In the genomic region with DNA sequence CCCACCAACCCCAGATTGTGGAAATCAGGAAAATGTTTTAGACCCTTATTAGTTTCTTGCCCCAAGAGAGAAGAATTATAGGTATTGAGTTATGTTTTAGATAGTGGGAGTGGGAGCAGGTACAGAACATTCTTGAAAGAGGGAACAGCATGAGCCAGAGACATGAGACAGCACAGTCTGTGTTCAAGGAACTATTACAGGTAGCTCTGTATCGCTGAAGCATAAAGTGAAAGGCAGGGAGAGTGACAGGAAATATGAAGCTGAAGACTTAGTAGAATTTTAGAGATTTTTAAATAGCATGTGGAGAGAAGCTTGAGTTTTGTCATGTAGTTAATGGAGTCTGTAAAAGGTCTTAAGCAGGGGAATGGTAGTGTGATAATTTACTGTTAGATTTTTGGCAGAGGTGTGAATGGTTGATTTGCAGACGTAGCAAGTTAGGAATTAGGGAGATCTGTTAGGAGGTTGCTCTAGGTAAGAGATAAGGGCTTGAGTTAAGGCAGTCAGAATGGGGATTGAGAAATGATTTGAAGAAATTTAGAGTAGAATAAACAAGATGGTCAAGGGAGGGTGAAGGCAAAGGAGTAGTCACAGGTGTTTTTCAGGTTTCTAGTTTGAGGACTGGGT, we compare ENCODE assay signal across 26 cellular contexts. TPM values are rescaled to one million over a fixed set of nuclear protein-coding genes. Genes with fewer than 3 reads are reported as not detected.
A peak's percentile ranks its signal among the peaks of the same experiment; 100 is the strongest.
DNase-seq lines count a peak whose midpoint lies in the region; ATAC-seq lines count a peak whose summit lies in the region.
"Had no signal": no experiment of that assay in that cellular context is flagged by ENCODE, and none has a peak within 500 bp of the region (broad histone marks: within the 10 kb centered on the region; RNA-seq: fewer than 3 reads in every experiment).

No MANE protein-coding gene starts in this region.

- H3K4me1 Mint-ChIP-seq in CD4-positive, CD25-positive, alpha-beta regulatory T cell: peaks cover 32 to 46% (median 37%) of the 10 kb centered on the region in 4 donors
- H3K4me1 Mint-ChIP-seq in T-cell: peaks cover 15 to 62% (median 33%) of the 10 kb centered on the region in 3 donors
- peaks cover 23% of the 10 kb centered on the region for H3K4me1 Mint-ChIP-seq in memory B cell

- POLR2A ChIA-PET in T-cell (lab: Charles Lee): interaction anchor here (0.7 to 1.9 kb wide), 4 partner anchors 10 to 44 kb away, joined by 3 to 6 read pairs (median 4); no protein-coding TSS in a partner anchor

- no peak overlapping the region for H3K4me3 ChIP-seq in CD4-positive, CD25-positive, alpha-beta regulatory T cell (ENCODE audit: low read depth, low read length)
- H3K4me3 ChIP-seq: right lobe of liver, tibial artery had no signal

- H3K9me3 ChIP-seq in CD4-positive, CD25-positive, alpha-beta regulatory T cell (ENCODE audit: control insufficient read depth in 2 of 2, low read length in 2 of 2): no peaks in the 10 kb centered on the region
- H3K9me3 ChIP-seq: right lobe of liver, tibial artery had no signal

- H3K27ac ChIP-seq in CD4-positive, CD25-positive, alpha-beta regulatory T cell (ENCODE audit: insufficient read depth, low read length, poor library complexity, severe bottlenecking): no peak overlapping the region
- H3K27ac ChIP-seq: epithelial cell of prostate, HL-60, right lobe of liver, tibial artery, VCaP had no signal

- peaks cover 7% of the 10 kb centered on the region for H3K36me3 Mint-ChIP-seq in CD4-positive, CD25-positive, alpha-beta regulatory T cell
- H3K36me3 Mint-ChIP-seq in T-cell (peaks cover 3% of the 10 kb centered on the region), memory B cell (peaks cover 3% of the 10 kb centered on the region)
- H3K36me3 Mint-ChIP-seq: activated naive CD4-positive, alpha-beta T cell treated with anti-CD3 and anti-CD28 coated beads, Interleukin-2, amount 50 U/mL, for 24 hours had no signal

- DNase-seq in CD4-positive, CD25-positive, alpha-beta regulatory T cell: peak in 1 of 3 donors; percentile 9
- DNase-seq in T-cell (no peak), memory B cell (ENCODE audit: low spot score in 2 of 2) (no peak), NCI-H2081 treated with DMSO at 0.1 percent for 48 hours (lab: John Stamatoyannopoulos, UW) (no peak), NCI-H345 treated with DMSO at 0.1 percent for 48 hours (lab: John Stamatoyannopoulos, UW; ENCODE audit: unreplicated experiment) (no peak), COLO829 (ENCODE audit: low spot score) (no peak)
- no peak for DNase-seq in stimulated activated CD4-positive, alpha-beta T cell treated with anti-CD3 and anti-CD28 coated beads, Interleukin-12 subunit alpha, Interleukin-12 subunit beta, amount 100 ng/mL, for 4 hours
- DNase-seq: activated CD4-positive, alpha-beta T cell treated with anti-CD3 and anti-CD28 coated beads, Interleukin-2, amount 50 U/mL, for 1 hour; activated CD8-positive, alpha-beta memory T cell treated with anti-CD3 and anti-CD28 coated beads, Interleukin-2, amount 50 U/mL, for 4 hours; C1 segment of cervical spinal cord; glutamatergic neuron; left colon; NCI-H1048; NCI-H1694 treated with DMSO at 0.1 percent for 48 hours; NCI-H69; right lobe of liver; RPMI8226; stimulated activated naive CD8-positive, alpha-beta T cell treated with anti-CD3 and anti-CD28 coated beads, Interleukin-15, amount 100 ng/mL, for 72 hours; tibial artery had no signal

- H3K36me3 ChIP-seq in CD4-positive, CD25-positive, alpha-beta regulatory T cell (ENCODE audit: control insufficient read depth, insufficient read depth, low read length): peaks cover 3% of the 10 kb centered on the region
- H3K36me3 ChIP-seq: right lobe of liver, tibial artery had no signal

- ATAC-seq in CD4-positive, CD25-positive, alpha-beta regulatory T cell (ENCODE audit: low read depth in 2 of 2): peak; percentile 34 to 58
- ATAC-seq in GM19452 (IDR thresholded peaks at IDR 0.05; ENCODE audit: unreplicated experiment) (peak; percentile 9), T-cell (replicated peaks in 1 of 4) (peak; percentile 43 to 62 (median 56)), memory B cell (ENCODE audit: low read depth) (peak; percentile 27)
- ATAC-seq: left colon, right lobe of liver had no signal

- no peak overlapping the region for H3K27ac Mint-ChIP-seq in CD4-positive, CD25-positive, alpha-beta regulatory T cell
- H3K27ac Mint-ChIP-seq in T-cell: no peak overlapping the region
- H3K27ac Mint-ChIP-seq in memory B cell: no peak overlapping the region
- H3K27ac Mint-ChIP-seq: activated naive CD4-positive, alpha-beta T cell treated with anti-CD3 and anti-CD28 coated beads, Interleukin-2, amount 50 U/mL, for 24 hours; nephron; stimulated activated naive CD8-positive, alpha-beta T cell treated with anti-CD3 and anti-CD28 coated beads, Interleukin-15, amount 100 ng/mL, for 72 hours; T-helper 2 cell treated with Interferon-gamma antibody and Interleukin-4, amounts not matched to agents 5 μg/mL and 100 μg/mL, for 36 hours had no signal

- H3K4me1 ChIP-seq in CD4-positive, CD25-positive, alpha-beta regulatory T cell (ENCODE audit: control insufficient read depth, insufficient read depth, low read length, poor library complexity, severe bottlenecking): peaks cover 27% of the 10 kb centered on the region

- H3K9me3 Mint-ChIP-seq in CD4-positive, CD25-positive, alpha-beta regulatory T cell: no peaks in the 10 kb centered on the region
- H3K9me3 Mint-ChIP-seq in T-cell (no peaks in the 10 kb centered on the region), memory B cell (no peaks in the 10 kb centered on the region)
- H3K9me3 Mint-ChIP-seq: activated naive CD4-positive, alpha-beta T cell treated with anti-CD3 and anti-CD28 coated beads, Interleukin-2, amount 50 U/mL, for 24 hours; nephron; stimulated activated naive CD8-positive, alpha-beta T cell treated with anti-CD3 and anti-CD28 coated beads, Interleukin-15, amount 100 ng/mL, for 72 hours; T-helper 2 cell treated with Interferon-gamma antibody and Interleukin-4, amounts not matched to agents 5 μg/mL and 100 μg/mL, for 36 hours had no signal

- H3K27me3 Mint-ChIP-seq in CD4-positive, CD25-positive, alpha-beta regulatory T cell: no peaks in the 10 kb centered on the region
- H3K27me3 Mint-ChIP-seq in T-cell (no peaks in the 10 kb centered on the region), memory B cell (no peaks in the 10 kb centered on the region)
- H3K27me3 Mint-ChIP-seq: activated naive CD4-positive, alpha-beta T cell treated with anti-CD3 and anti-CD28 coated beads, Interleukin-2, amount 50 U/mL, for 24 hours; stimulated activated naive CD8-positive, alpha-beta T cell treated with anti-CD3 and anti-CD28 coated beads, Interleukin-15, amount 100 ng/mL, for 72 hours had no signal

- CTCF ChIA-PET in T-cell (lab: Charles Lee): interaction anchor here in 1 of 2 donors (1.6 kb wide), 1 partner anchor 9 kb away, joined by 3 read pairs; no protein-coding TSS in a partner anchor

- H3K4me3 Mint-ChIP-seq in CD4-positive, CD25-positive, alpha-beta regulatory T cell: no peak overlapping the region
- H3K4me3 Mint-ChIP-seq in T-cell (no peak overlapping the region), memory B cell (no peak overlapping the region)
- H3K4me3 Mint-ChIP-seq: activated naive CD4-positive, alpha-beta T cell treated with anti-CD3 and anti-CD28 coated beads, Interleukin-2, amount 50 U/mL, for 24 hours; nephron; stimulated activated naive CD8-positive, alpha-beta T cell treated with anti-CD3 and anti-CD28 coated beads, Interleukin-15, amount 100 ng/mL, for 72 hours; T-helper 2 cell treated with Interferon-gamma antibody and Interleukin-4, amounts not matched to agents 5 μg/mL and 100 μg/mL, for 36 hours had no signal

- no peaks in the 10 kb centered on the region for H3K27me3 ChIP-seq in CD4-positive, CD25-positive, alpha-beta regulatory T cell (ENCODE audit: control insufficient read depth, insufficient read depth, low read length)
- H3K27me3 ChIP-seq: right lobe of liver, tibial artery had no signal

RNA-seq across cellular contexts. Expression of a gene that starts 11.6 kb away (rescaled TPM):
- 108 TPM for total RNA-seq in CD4-positive, CD25-positive, alpha-beta regulatory T cell
- polyA plus RNA-seq in CD4-positive, CD25-positive, alpha-beta regulatory T cell: 10 to 100 TPM in 3 of 4 donors, 1 to 10 TPM in 1; 9.0 to 16.6 (median 15.3) TPM
- 10 to 100 TPM; 43.7 to 87.1 (median 47.9) TPM for total RNA-seq in T-cell
